In the genomic region with DNA sequence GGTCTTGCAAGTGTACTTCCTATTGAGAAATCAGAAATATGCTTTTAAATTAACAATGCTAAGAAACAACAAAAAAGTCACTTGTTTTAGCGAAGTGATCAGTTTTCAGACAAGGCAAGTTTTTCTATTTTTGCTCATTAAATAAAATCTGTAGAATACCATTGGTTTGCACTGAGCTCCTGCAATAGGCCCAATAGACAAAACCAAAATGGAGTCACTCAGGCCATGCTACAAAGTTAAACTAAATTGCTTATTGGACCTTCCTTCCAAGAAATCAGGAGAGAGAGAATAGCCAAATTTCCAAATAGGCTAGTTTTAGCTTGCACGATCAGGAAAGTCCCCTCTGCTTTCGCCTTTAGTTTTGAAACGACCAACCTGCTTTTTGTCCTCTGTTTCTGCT, we compare ENCODE assay signal across 40 cellular contexts.
"Had no signal": no experiment of that assay in that cellular context is flagged by ENCODE, and none has a peak within 500 bp of the region (broad histone marks: within the 10 kb centered on the region; RNA-seq: fewer than 3 reads in every experiment).

No MANE protein-coding gene starts in this region.

- H3K9me3 ChIP-seq: adrenal gland, ascending aorta, body of pancreas, breast epithelium had no signal

- H3K36me3 ChIP-seq: adrenal gland, ascending aorta, brain microvascular endothelial cell, breast epithelium, cardiac muscle cell had no signal

- H3K4me3 Mint-ChIP-seq: activated naive CD4-positive, alpha-beta T cell treated with anti-CD3 and anti-CD28 coated beads for 36 hours; activated naive CD4-positive, alpha-beta T cell treated with anti-CD3 and anti-CD28 coated beads, Interleukin-2, amount 10 ng/mL, durations not matched to agents 7 days and 5 days; activated naive CD4-positive, alpha-beta T cell treated with anti-CD3 and anti-CD28 coated beads, Interleukin-2, amount 50 U/mL, for 24 hours; activated naive CD8-positive, alpha-beta T cell; activated naive CD8-positive, alpha-beta T cell treated with anti-CD3 and anti-CD28 coated beads for 36 hours; activated naive CD8-positive, alpha-beta T cell treated with anti-CD3 and anti-CD28 coated beads, Interleukin-2, amount 10 ng/mL, durations not matched to agents 7 days and 5 days; activated naive CD8-positive, alpha-beta T cell treated with anti-CD3 and anti-CD28 coated beads, Interleukin-2, amount 50 U/mL, for 24 hours; activated T-cell treated with anti-CD3 and anti-CD28 coated beads, Interleukin-2, amount 50 U/mL, for 24 hours; activated T-cell treated with anti-CD3 and anti-CD28 coated beads, Interleukin-2, amount 50 U/mL, for 4 hours; activated T-cell treated with anti-CD3 and anti-CD28 coated beads, Interleukin-2, amount 50 U/mL, for 72 hours; activated T-helper 1 cell treated with anti-CD3 and anti-CD28 coated beads, Interleukin-12 subunit alpha, Interleukin-12 subunit beta, Interleukin-2, Interleukin-4 antibody, amounts not matched to agents 30 ng/mL and 10 ng/mL and 1 ng/mL, durations not matched to agents 14 hours and 24 hours and 36 hours; activated T-helper 17 cell treated with anti-CD3 and anti-CD28 coated beads, Interleukin-2, amount 50 U/mL, for 72 hours; brain; central memory CD8-positive, alpha-beta T cell had no signal

- H3K27me3 Mint-ChIP-seq: activated naive CD4-positive, alpha-beta T cell treated with anti-CD3 and anti-CD28 coated beads, Interleukin-2, amount 10 ng/mL, durations not matched to agents 7 days and 5 days; activated naive CD4-positive, alpha-beta T cell treated with anti-CD3 and anti-CD28 coated beads, Interleukin-2, amount 50 U/mL, for 24 hours; activated naive CD8-positive, alpha-beta T cell; activated naive CD8-positive, alpha-beta T cell treated with anti-CD3 and anti-CD28 coated beads for 36 hours; activated naive CD8-positive, alpha-beta T cell treated with anti-CD3 and anti-CD28 coated beads, Interleukin-2, amount 10 ng/mL, durations not matched to agents 7 days and 5 days; activated naive CD8-positive, alpha-beta T cell treated with anti-CD3 and anti-CD28 coated beads, Interleukin-2, amount 50 U/mL, for 24 hours; activated T-cell treated with anti-CD3 and anti-CD28 coated beads, Interleukin-2, amount 50 U/mL, for 24 hours; activated T-helper 17 cell treated with anti-CD3 and anti-CD28 coated beads, Interleukin-2, amount 50 U/mL, for 72 hours; central memory CD8-positive, alpha-beta T cell had no signal

- H3K27me3 ChIP-seq: adrenal gland, ascending aorta, body of pancreas, brain microvascular endothelial cell, breast epithelium, cardiac muscle cell had no signal

- H3K4me3 ChIP-seq: adrenal gland, ascending aorta, body of pancreas, breast epithelium, cardiac muscle cell had no signal

- H3K27ac Mint-ChIP-seq: activated naive CD4-positive, alpha-beta T cell treated with anti-CD3 and anti-CD28 coated beads for 36 hours; activated naive CD4-positive, alpha-beta T cell treated with anti-CD3 and anti-CD28 coated beads, Interleukin-2, amount 10 ng/mL, durations not matched to agents 7 days and 5 days; activated naive CD4-positive, alpha-beta T cell treated with anti-CD3 and anti-CD28 coated beads, Interleukin-2, amount 50 U/mL, for 24 hours; activated naive CD4-positive, alpha-beta T cell treated with anti-CD3 and anti-CD28 coated beads, Interleukin-2, amount 50 U/mL, for 72 hours; activated naive CD8-positive, alpha-beta T cell; activated naive CD8-positive, alpha-beta T cell treated with anti-CD3 and anti-CD28 coated beads for 36 hours; activated naive CD8-positive, alpha-beta T cell treated with anti-CD3 and anti-CD28 coated beads, Interleukin-2, amount 10 ng/mL, durations not matched to agents 7 days and 5 days; activated naive CD8-positive, alpha-beta T cell treated with anti-CD3 and anti-CD28 coated beads, Interleukin-2, amount 50 U/mL, for 24 hours; activated T-cell treated with anti-CD3 and anti-CD28 coated beads, Interleukin-2, amount 50 U/mL, for 24 hours; activated T-cell treated with anti-CD3 and anti-CD28 coated beads, Interleukin-2, amount 50 U/mL, for 72 hours; activated T-helper 1 cell treated with anti-CD3 and anti-CD28 coated beads, Interleukin-12 subunit alpha, Interleukin-12 subunit beta, Interleukin-2, Interleukin-4 antibody, amounts not matched to agents 30 ng/mL and 10 ng/mL and 1 ng/mL, durations not matched to agents 14 hours and 24 hours and 36 hours; activated T-helper 17 cell treated with anti-CD3 and anti-CD28 coated beads, Interleukin-2, amount 50 U/mL, for 72 hours; activated T-helper 2 cell treated with anti-CD3 and anti-CD28 coated beads, Interferon-gamma antibody, Interleukin-2, Interleukin-4, amounts not matched to agents 10 μg/mL and 5 μg/mL and 100 μg/mL, durations not matched to agents 14 hours and 24 hours and 36 hours; brain had no signal

- H3K27ac ChIP-seq: adrenal gland, ascending aorta, body of pancreas, brain microvascular endothelial cell, breast epithelium, cardiac muscle cell had no signal

- H3K9me3 Mint-ChIP-seq: activated naive CD8-positive, alpha-beta T cell treated with anti-CD3 and anti-CD28 coated beads, Interleukin-2, amount 10 ng/mL, durations not matched to agents 7 days and 5 days; activated naive CD8-positive, alpha-beta T cell treated with anti-CD3 and anti-CD28 coated beads, Interleukin-2, amount 50 U/mL, for 24 hours; activated T-helper 1 cell treated with anti-CD3 and anti-CD28 coated beads, Interleukin-12 subunit alpha, Interleukin-12 subunit beta, Interleukin-2, Interleukin-4 antibody, amounts not matched to agents 30 ng/mL and 10 ng/mL and 1 ng/mL, durations not matched to agents 14 hours and 24 hours and 36 hours; activated T-helper 2 cell treated with anti-CD3 and anti-CD28 coated beads, Interferon-gamma antibody, Interleukin-2, Interleukin-4, amounts not matched to agents 10 μg/mL and 5 μg/mL and 100 μg/mL, durations not matched to agents 14 hours and 24 hours and 36 hours; brain had no signal

- DNase-seq: activated effector memory CD4-positive, alpha-beta T cell treated with anti-CD3 and anti-CD28 coated beads, Interleukin-2, amount 50 U/mL, for 16 hours; activated effector memory CD4-positive, alpha-beta T cell treated with Interleukin-2 at 50 U/mL for 16 hours; activated gamma-delta T cell; activated gamma-delta T cell treated with Interleukin-2 at 50 U/mL for 16 hours; activated naive CD4-positive, alpha-beta T cell; activated naive CD4-positive, alpha-beta T cell treated with anti-CD3 and anti-CD28 coated beads for 36 hours; activated naive CD4-positive, alpha-beta T cell treated with anti-CD3 and anti-CD28 coated beads, Interleukin-2, amount 10 ng/mL, durations not matched to agents 7 days and 5 days; activated naive CD4-positive, alpha-beta T cell treated with anti-CD3 and anti-CD28 coated beads, Interleukin-2, amount 50 U/mL, for 16 hours; activated naive CD4-positive, alpha-beta T cell treated with Interleukin-2 at 50 U/mL for 16 hours; activated naive CD8-positive, alpha-beta T cell treated with anti-CD3 and anti-CD28 coated beads for 36 hours; activated naive CD8-positive, alpha-beta T cell treated with anti-CD3 and anti-CD28 coated beads, Interleukin-2, amount 10 ng/mL, durations not matched to agents 7 days and 5 days; activated naive CD8-positive, alpha-beta T cell treated with anti-CD3 and anti-CD28 coated beads, Interleukin-2, amount 50 U/mL, for 24 hours; activated T-cell treated with anti-CD3 and anti-CD28 coated beads, Interleukin-2, amount 50 U/mL, for 1 hour; activated T-cell treated with anti-CD3 and anti-CD28 coated beads, Interleukin-2, amount 50 U/mL, for 24 hours; activated T-cell treated with anti-CD3 and anti-CD28 coated beads, Interleukin-2, amount 50 U/mL, for 4 hours; activated T-cell treated with anti-CD3 and anti-CD28 coated beads, Interleukin-2, amount 50 U/mL, for 48 hours; activated T-cell treated with anti-CD3 and anti-CD28 coated beads, Interleukin-2, amount 50 U/mL, for 72 hours; adrenal gland; amniotic stem cell; amygdala; anterior cingulate cortex; aorta; body of pancreas; brain microvascular endothelial cell; caudate nucleus; central memory CD4-positive, alpha-beta T cell; cerebellar nuclear complex had no signal

- H3K36me3 Mint-ChIP-seq: activated naive CD4-positive, alpha-beta T cell treated with anti-CD3 and anti-CD28 coated beads, Interleukin-2, amount 10 ng/mL, durations not matched to agents 7 days and 5 days; activated naive CD4-positive, alpha-beta T cell treated with anti-CD3 and anti-CD28 coated beads, Interleukin-2, amount 50 U/mL, for 24 hours; activated naive CD4-positive, alpha-beta T cell treated with anti-CD3 and anti-CD28 coated beads, Interleukin-2, amount 50 U/mL, for 72 hours; activated naive CD8-positive, alpha-beta T cell; activated naive CD8-positive, alpha-beta T cell treated with anti-CD3 and anti-CD28 coated beads for 36 hours; activated naive CD8-positive, alpha-beta T cell treated with anti-CD3 and anti-CD28 coated beads, Interleukin-2, amount 10 ng/mL, durations not matched to agents 7 days and 5 days; brain had no signal

- FAIRE-seq: astrocyte, bronchial epithelial cell had no signal

- H3K4me1 Mint-ChIP-seq: activated naive CD4-positive, alpha-beta T cell treated with anti-CD3 and anti-CD28 coated beads, Interleukin-2, amount 10 ng/mL, durations not matched to agents 7 days and 5 days; activated naive CD4-positive, alpha-beta T cell treated with anti-CD3 and anti-CD28 coated beads, Interleukin-2, amount 50 U/mL, for 24 hours; activated naive CD8-positive, alpha-beta T cell treated with anti-CD3 and anti-CD28 coated beads for 36 hours; activated naive CD8-positive, alpha-beta T cell treated with anti-CD3 and anti-CD28 coated beads, Interleukin-2, amount 10 ng/mL, durations not matched to agents 7 days and 5 days; activated naive CD8-positive, alpha-beta T cell treated with anti-CD3 and anti-CD28 coated beads, Interleukin-2, amount 50 U/mL, for 24 hours; activated T-helper 17 cell treated with anti-CD3 and anti-CD28 coated beads, Interleukin-2, amount 50 U/mL, for 72 hours; central memory CD8-positive, alpha-beta T cell had no signal

- ATAC-seq: activated naive CD4-positive, alpha-beta T cell treated with anti-CD3 and anti-CD28 coated beads, Interleukin-2, amount 50 U/mL, for 72 hours; activated naive CD8-positive, alpha-beta T cell treated with anti-CD3 and anti-CD28 coated beads, Interleukin-2, amount 50 U/mL, for 24 hours; activated T-cell treated with anti-CD3 and anti-CD28 coated beads, Interleukin-2, amount 50 U/mL, for 4 hours; activated T-cell treated with anti-CD3 and anti-CD28 coated beads, Interleukin-2, amount 50 U/mL, for 72 hours; activated T-helper 17 cell treated with anti-CD3 and anti-CD28 coated beads, Interleukin-2, amount 50 U/mL, for 72 hours; body of pancreas had no signal

- H3K4me1 ChIP-seq: adrenal gland, ascending aorta, body of pancreas, breast epithelium had no signal
